Comparison of ENCODE assay signal across 20 cellular contexts in the genomic region with DNA sequence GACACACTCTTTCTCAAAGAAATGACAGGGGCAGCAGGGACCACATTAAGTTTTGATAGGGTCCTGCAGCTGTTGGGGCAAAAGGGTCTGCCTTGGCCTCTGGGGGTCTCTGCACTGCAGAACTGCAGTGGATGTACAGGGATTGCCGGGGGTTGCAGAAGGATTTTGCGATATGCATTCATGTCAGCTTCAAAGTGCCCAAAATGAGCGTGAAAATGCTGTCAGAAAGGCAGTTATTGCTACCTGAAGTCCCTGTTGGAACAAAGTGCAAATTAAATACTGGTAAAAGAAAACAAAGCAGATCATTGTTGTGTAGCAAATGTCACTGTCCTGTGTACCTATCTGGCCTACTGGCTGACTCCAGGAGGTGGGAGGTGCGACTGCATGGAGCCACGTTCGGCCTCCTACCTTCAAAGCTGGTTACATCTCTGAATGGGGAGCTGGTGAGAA.
DNase-seq lines count a peak whose midpoint lies in the region; FAIRE-seq and TF ChIP-seq lines count a peak whose summit lies in the region.
"Had no signal": no experiment of that assay in that cellular context is flagged by ENCODE, and none has a peak within 500 bp of the region (broad histone marks: within the 10 kb centered on the region; RNA-seq: fewer than 3 reads in every experiment).

No MANE protein-coding gene starts in this region.

- H4K8ac ChIP-seq in H1 (ENCODE audit: extremely low read depth, insufficient read depth, low read length) (no peak overlapping the region), mesenchymal stem cell (ENCODE audit: low read length) (peak overlapping the region; percentile 45)

- H3K4me2 ChIP-seq in H1 (ENCODE audit: insufficient read depth in 1 of 2, low read depth in 2 of 2, low read length in 2 of 2) (peak overlapping the region; percentile 25 to 44; a peak in 1 of 4 replicates), mesenchymal stem cell (ENCODE audit: low read length, poor library complexity, severe bottlenecking) (no peak overlapping the region)

- no peak overlapping the region for H2AFZ ChIP-seq in H1 (ENCODE audit: low read length)
- H2AFZ ChIP-seq in mesenchymal stem cell (ENCODE audit: low read depth, low read length) = no peak overlapping the region

- H3K4me1 ChIP-seq in HUES6 (ENCODE audit: control insufficient read depth, insufficient read depth, low read length) = peaks cover 34% of the 10 kb centered on the region
- H3K4me1 ChIP-seq in H1 (replicated peaks in 1 of 4; ENCODE audit: control insufficient read depth in 3 of 4, insufficient read depth in 4 of 4, low read length in 3 of 4) = peaks cover 5 to 29% (median 15%) of the 10 kb centered on the region in 4 experiments
- peaks cover 12% of the 10 kb centered on the region for H3K4me1 ChIP-seq in mesenchymal stem cell (ENCODE audit: control insufficient read depth, insufficient read depth, low read depth, low read length)
- H3K4me1 ChIP-seq in stomach = peaks cover 0 to 67% (median 54%) of the 10 kb centered on the region in 4 donors

- H3K36me3 ChIP-seq in HUES6 (ENCODE audit: control insufficient read depth, insufficient read depth, low read length) = peaks cover 2% of the 10 kb centered on the region; the same call in 1 of the 2 replicates
- no peaks in the 10 kb centered on the region; a peak in 2 of 8 replicates for H3K36me3 ChIP-seq in H1 (ENCODE audit: control insufficient read depth in 2 of 4, insufficient read depth in 4 of 4, low read length in 3 of 4)
- H3K36me3 ChIP-seq in mesenchymal stem cell (ENCODE audit: control insufficient read depth in 1 of 2, insufficient read depth in 2 of 2, low read depth in 1 of 2, low read length in 2 of 2) = no peaks in the 10 kb centered on the region
- H3K36me3 ChIP-seq in stomach = no peaks in the 10 kb centered on the region
- H3K36me3 ChIP-seq: left lung, vagina had no signal

- H3K27me3 ChIP-seq in HUES6 (ENCODE audit: control insufficient read depth, insufficient read depth, low read length) = no peaks in the 10 kb centered on the region
- no peaks in the 10 kb centered on the region for H3K27me3 ChIP-seq in H1 (replicated peaks in 1 of 4; ENCODE audit: control insufficient read depth in 3 of 4, extremely low read depth in 1 of 4, insufficient read depth in 3 of 4, low read length in 3 of 4)
- H3K27me3 ChIP-seq in mesenchymal stem cell (ENCODE audit: control insufficient read depth in 1 of 2, insufficient read depth in 1 of 2, low read length in 2 of 2) = no peaks in the 10 kb centered on the region
- no peaks in the 10 kb centered on the region for H3K27me3 ChIP-seq in stomach
- H3K27me3 ChIP-seq: left lung, vagina had no signal

- H3K4me1 Mint-ChIP-seq in Calu3 (ENCODE audit: low read depth, unreplicated experiment) = peaks cover 29% of the 10 kb centered on the region
- peaks cover 27% of the 10 kb centered on the region for H3K4me1 Mint-ChIP-seq in activated CD4-positive, alpha-beta memory T cell treated with anti-CD3 and anti-CD28 coated beads, Interleukin-2, amount 10 ng/mL, durations not matched to agents 7 days and 5 days

- no TSS peak for BruUV-seq in Calu3 (replicated peaks; lab: Mats Ljungman, UMichigan)

- no peak for DNase-seq in H1 (ENCODE audit: low read depth in 1 of 2, low spot score in 2 of 2)
- DNase-seq in mesenchymal stem cell = no peak
- no peak for DNase-seq in stomach
- DNase-seq in Calu3 = no peak
- no peak for DNase-seq in NCI-H1436 treated with DMSO at 0.1 percent for 48 hours (lab: John Stamatoyannopoulos, UW)
- DNase-seq in activated CD4-positive, alpha-beta memory T cell treated with anti-CD3 and anti-CD28 coated beads, Interleukin-2, amount 10 ng/mL, durations not matched to agents 7 days and 5 days = no peak
- DNase-seq: activated CD4-positive, alpha-beta T cell treated with anti-CD3 and anti-CD28 coated beads, Interleukin-2, amount 50 U/mL, for 48 hours; activated CD4-positive, CD25-positive, alpha-beta regulatory T cell; activated effector memory CD4-positive, alpha-beta T cell treated with Interleukin-2 at 50 U/mL for 16 hours; CD4-positive, CD25-positive, alpha-beta regulatory T cell; effector memory CD8-positive, alpha-beta T cell; left lung; NCI-H1092; NCI-H2029 treated with DMSO at 0.1 percent for 48 hours; OCI-M1; stimulated activated naive CD8-positive, alpha-beta T cell treated with anti-CD3 and anti-CD28 coated beads, Interleukin-15, amount 100 ng/mL, for 72 hours; T-helper 9 cell had no signal

- no peak overlapping the region for H3K27ac Mint-ChIP-seq in Calu3 (ENCODE audit: unreplicated experiment)
- no peak overlapping the region for H3K27ac Mint-ChIP-seq in activated CD4-positive, alpha-beta memory T cell treated with anti-CD3 and anti-CD28 coated beads, Interleukin-2, amount 10 ng/mL, durations not matched to agents 7 days and 5 days
- H3K27ac Mint-ChIP-seq: CD4-positive, CD25-positive, alpha-beta regulatory T cell; effector memory CD8-positive, alpha-beta T cell had no signal

- H3K9me3 ChIP-seq in HUES6 (ENCODE audit: control insufficient read depth, insufficient read depth, low read depth, low read length) (peaks cover 8% of the 10 kb centered on the region), H1 (ENCODE audit: insufficient read depth in 2 of 2, low read depth in 1 of 2, low read length in 1 of 2) (peaks cover 2 to 3% of the 10 kb centered on the region in 2 experiments; a peak in 3 of 4 replicates), mesenchymal stem cell (ENCODE audit: control insufficient read depth, low read length) (no peaks in the 10 kb centered on the region), stomach (no peaks in the 10 kb centered on the region)
- H3K9me3 ChIP-seq: vagina had no signal

- H4K91ac ChIP-seq in H1 (replicated peaks; ENCODE audit: insufficient read length, low read length) (peak overlapping the region; percentile 22), mesenchymal stem cell (ENCODE audit: low read length) (no peak overlapping the region)

- H2BK15ac ChIP-seq in H1 (ENCODE audit: low read length) = no peak overlapping the region
- H2BK15ac ChIP-seq in mesenchymal stem cell (ENCODE audit: low read depth, poor library complexity, severe bottlenecking) = peak overlapping the region; percentile 60

- no peaks in the 10 kb centered on the region for H3K79me1 ChIP-seq in H1 (ENCODE audit: low read depth, low read length)
- H3K79me1 ChIP-seq in mesenchymal stem cell (replicated peaks; ENCODE audit: low read length, poor library complexity, severe bottlenecking) = peaks cover 4% of the 10 kb centered on the region

- H4K5ac ChIP-seq in H1 (ENCODE audit: insufficient read length, low read depth, low read length) = no peak overlapping the region

- H2BK12ac ChIP-seq in H1 (ENCODE audit: low read depth, low read length) = peak overlapping the region; percentile 73; the same call in 1 of the 2 replicates
- H2BK12ac ChIP-seq in mesenchymal stem cell (ENCODE audit: low read length in 2 of 2) = peak overlapping the region; percentile 78 to 89

- H3K4ac ChIP-seq in H1 (replicated peaks; ENCODE audit: insufficient read length, low read depth, low read length) (peak overlapping the region; percentile 79), mesenchymal stem cell (ENCODE audit: low read depth in 1 of 2, low read length in 2 of 2) (peak overlapping the region; percentile 17 to 28)

- no peaks in the 10 kb centered on the region for H3K79me2 ChIP-seq in H1 (ENCODE audit: control insufficient read depth in 1 of 2, insufficient read depth in 2 of 2, low read length in 2 of 2)

- no peak for TF ChIP-seq EP300 in H1 (IDR thresholded peaks at IDR 0.05; ENCODE audit: borderline replicate concordance in 1 of 2, low read depth in 2 of 2, low read length in 2 of 2)
- TF ChIP-seq EP300 in stomach (IDR thresholded peaks at IDR 0.05) = no peak

- no peaks in the 10 kb centered on the region for H3K9me3 Mint-ChIP-seq in Calu3 (ENCODE audit: low read depth, unreplicated experiment)
- H3K9me3 Mint-ChIP-seq in activated CD4-positive, alpha-beta memory T cell treated with anti-CD3 and anti-CD28 coated beads, Interleukin-2, amount 10 ng/mL, durations not matched to agents 7 days and 5 days = peaks cover under 1% of the 10 kb centered on the region
- H3K9me3 Mint-ChIP-seq: effector memory CD8-positive, alpha-beta T cell had no signal

- no peaks in the 10 kb centered on the region for H3K27me3 Mint-ChIP-seq in Calu3 (ENCODE audit: unreplicated experiment)
- H3K27me3 Mint-ChIP-seq in activated CD4-positive, alpha-beta memory T cell treated with anti-CD3 and anti-CD28 coated beads, Interleukin-2, amount 10 ng/mL, durations not matched to agents 7 days and 5 days = no peaks in the 10 kb centered on the region
- H3K27me3 Mint-ChIP-seq: CD4-positive, CD25-positive, alpha-beta regulatory T cell; effector memory CD8-positive, alpha-beta T cell; stimulated activated naive CD8-positive, alpha-beta T cell treated with anti-CD3 and anti-CD28 coated beads, Interleukin-15, amount 100 ng/mL, for 72 hours had no signal

- CTCF ChIA-PET in H1 (lab: Charles Lee; ENCODE audit: partially characterized antibody) (interaction anchor here (0.6 to 5.3 kb wide), 14 partner anchors 8 to 545 kb away, joined by 3 to 30 read pairs (median 4); no protein-coding TSS in a partner anchor), Calu3 (lab: Charles Lee) (interaction anchor here (0.7 kb wide), 1 partner anchor 1083 kb away, joined by 3 read pairs; no protein-coding TSS in a partner anchor)
- CTCF ChIA-PET in activated CD4-positive, alpha-beta memory T cell treated with anti-CD3 and anti-CD28 coated beads, Interleukin-2, amount 10 ng/mL, durations not matched to agents 7 days and 5 days (lab: Charles Lee) = no interaction called here

- H3K4me3 ChIP-seq in HUES6 (ENCODE audit: low read depth, low read length) (no peak overlapping the region), H1 (ENCODE audit: extremely low read depth in 1 of 4, insufficient read depth in 2 of 4, low read depth in 3 of 4, low read length in 4 of 4) (no peak overlapping the region), mesenchymal stem cell (ENCODE audit: insufficient read depth in 1 of 2, low read depth in 1 of 2, low read length in 2 of 2) (no peak overlapping the region), stomach (no peak overlapping the region)
- H3K4me3 ChIP-seq: left lung, vagina had no signal

- peak overlapping the region; percentile 88; the same call in 1 of the 2 replicates for H3K18ac ChIP-seq in H1 (ENCODE audit: extremely low read depth, low read length)
- H3K18ac ChIP-seq in mesenchymal stem cell (ENCODE audit: low read depth in 1 of 2, low read length in 2 of 2) = peak overlapping the region; percentile 56 to 87

- H2BK120ac ChIP-seq in H1 (replicated peaks; ENCODE audit: low read depth, low read length) = peak overlapping the region; percentile 71
- peak overlapping the region; percentile 66 for H2BK120ac ChIP-seq in mesenchymal stem cell (ENCODE audit: low read depth, low read length)

- 0 out of 2 replicates have a peak overlapping the region, but pooled peaks have one; percentile 5 for H3K27ac ChIP-seq in HUES6 (ENCODE audit: low read depth, low read length)
- no peak overlapping the region; the same call in 1 of the 2 replicates for H3K27ac ChIP-seq in H1 (ENCODE audit: low read depth, low read length)
- H3K27ac ChIP-seq in mesenchymal stem cell (ENCODE audit: low read length, poor library complexity, severe bottlenecking) = no peak overlapping the region
- H3K27ac ChIP-seq in stomach = peak overlapping the region in 4 of 5 donors; percentile 52 to 77 (median 63)
- H3K27ac ChIP-seq: vagina had no signal

- FAIRE-seq in H1 (lab: Jason Lieb, UNC) = no peak
- FAIRE-seq: colon had no signal

- peak overlapping the region; percentile 59 for H3K56ac ChIP-seq in H1 (replicated peaks; ENCODE audit: insufficient read length, low read depth, low read length)

- TF ChIP-seq CTCF in H1 (IDR thresholded peaks at IDR 0.05; ENCODE audit: control extremely low read depth in 1 of 3, insufficient read depth in 1 of 3, low read depth in 1 of 3, low read length in 3 of 3) (no peak), stomach (IDR thresholded peaks at IDR 0.05) (no peak), Calu3 (IDR thresholded peaks at IDR 0.05; ENCODE audit: unreplicated experiment) (no peak)

- H2BK5ac ChIP-seq in H1 (ENCODE audit: low read depth, low read length) = peak overlapping the region; percentile 92; the same call in 1 of the 2 replicates
- H2BK5ac ChIP-seq in mesenchymal stem cell (ENCODE audit: low read depth, low read length, poor library complexity, severe bottlenecking) = no peak overlapping the region

- H3K36me3 Mint-ChIP-seq in Calu3 (ENCODE audit: insufficient read depth, unreplicated experiment) = peaks cover 8% of the 10 kb centered on the region
- H3K36me3 Mint-ChIP-seq in activated CD4-positive, alpha-beta memory T cell treated with anti-CD3 and anti-CD28 coated beads, Interleukin-2, amount 10 ng/mL, durations not matched to agents 7 days and 5 days (ENCODE audit: low read depth) = peaks cover under 1% of the 10 kb centered on the region

- H3K23me2 ChIP-seq in H1 (ENCODE audit: low read depth, low read length) = no peaks in the 10 kb centered on the region

- H3K14ac ChIP-seq in H1 (ENCODE audit: insufficient read length) (no peak overlapping the region), mesenchymal stem cell (ENCODE audit: low read length in 2 of 2) (peak overlapping the region in 1 of 2 experiments; percentile 18)

- no peaks in the 10 kb centered on the region for H4K20me1 ChIP-seq in H1 (replicated peaks in 1 of 2; ENCODE audit: control insufficient read depth in 1 of 2, insufficient read depth in 2 of 2, low read length in 2 of 2)

- no peak for TF ChIP-seq RAD21 in H1 (IDR thresholded peaks at IDR 0.05 in 1 of 2, conservative IDR thresholded peaks at IDR 0.05 in 1 of 2; ENCODE audit: low read depth in 2 of 2, low read length in 2 of 2)

- 69% methylated on average over 6 of the region's 6 CpGs; no CpG with 5 or more reads in 1 of the 2 experiments for WGBS in H1 (ENCODE audit: extremely low coverage in 1 of 2, insufficient coverage in 1 of 2, insufficient read length in 1 of 2, insufficient replicate concordance in 2 of 2, low coverage in 1 of 2, low lambda C conversion rate in 2 of 2, missing lambda C conversion rate in 1 of 2), 2 experiments
- 72% methylated on average over 6 of the region's 6 CpGs for WGBS in mesenchymal stem cell
- WGBS in stomach, 5 donors = 83 to 89% (median 87%) methylated on average over 6 of the region's 6 CpGs

- TF ChIP-seq POLR2A in H1 (IDR thresholded peaks at IDR 0.05; ENCODE audit: control extremely low read depth in 1 of 2, low read depth in 2 of 2, low read length in 2 of 2) = no peak
- no peak for TF ChIP-seq POLR2A in stomach (IDR thresholded peaks at IDR 0.05)

- H3K9ac ChIP-seq in HUES6 (ENCODE audit: low read length) (peak overlapping the region; percentile 47), H1 (replicated peaks in 1 of 4; ENCODE audit: extremely low read depth in 1 of 4, low read depth in 3 of 4, low read length in 3 of 4) (no peak overlapping the region), mesenchymal stem cell (ENCODE audit: low read length) (no peak overlapping the region)

- H2BK20ac ChIP-seq in H1 (ENCODE audit: low read length) = peak overlapping the region; percentile 63; the same call in 1 of the 2 replicates

- POLR2A ChIA-PET in H1 (lab: Charles Lee; ENCODE audit: partially characterized antibody) = interaction anchor here (1.2 kb wide), 2 partner anchors 20 to 22 kb away, joined by 3 to 5 read pairs; no protein-coding TSS in a partner anchor
- POLR2A ChIA-PET in activated CD4-positive, alpha-beta memory T cell treated with anti-CD3 and anti-CD28 coated beads, Interleukin-2, amount 10 ng/mL, durations not matched to agents 7 days and 5 days (lab: Charles Lee) = no interaction called here

- no peak overlapping the region for H2AK5ac ChIP-seq in H1 (ENCODE audit: low read depth, low read length)
- peak overlapping the region; percentile 86 for H2AK5ac ChIP-seq in mesenchymal stem cell (ENCODE audit: low read length, severe bottlenecking)

- no peak overlapping the region for H3K23ac ChIP-seq in H1 (ENCODE audit: insufficient read length)
- no peak overlapping the region for H3K23ac ChIP-seq in mesenchymal stem cell (ENCODE audit: low read length in 2 of 2)

- intact Hi-C loops in stomach (cut with DNase I; ENCODE audit: low total_unique reads) (no loop called here), Calu3 (cut with micrococcal nuclease; ENCODE audit: unreplicated experiment) (no loop called here)

- no peak overlapping the region for H3K4me3 Mint-ChIP-seq in Calu3 (ENCODE audit: low read depth, unreplicated experiment)
- H3K4me3 Mint-ChIP-seq in activated CD4-positive, alpha-beta memory T cell treated with anti-CD3 and anti-CD28 coated beads, Interleukin-2, amount 10 ng/mL, durations not matched to agents 7 days and 5 days = no peak overlapping the region
- H3K4me3 Mint-ChIP-seq: CD4-positive, CD25-positive, alpha-beta regulatory T cell; effector memory CD8-positive, alpha-beta T cell had no signal

Comparison
In these comparisons a context has a peak if more than half of its experiments do, and no peak if none do; other contexts are left out.
1. H3K27ac ChIP-seq: peak in HUES6 (single experiment) and stomach (4 of 5); none in H1 (single experiment) and mesenchymal stem cell (single experiment).